Comparison of ENCODE assay signal across 1 cellular context in the genomic region with DNA sequence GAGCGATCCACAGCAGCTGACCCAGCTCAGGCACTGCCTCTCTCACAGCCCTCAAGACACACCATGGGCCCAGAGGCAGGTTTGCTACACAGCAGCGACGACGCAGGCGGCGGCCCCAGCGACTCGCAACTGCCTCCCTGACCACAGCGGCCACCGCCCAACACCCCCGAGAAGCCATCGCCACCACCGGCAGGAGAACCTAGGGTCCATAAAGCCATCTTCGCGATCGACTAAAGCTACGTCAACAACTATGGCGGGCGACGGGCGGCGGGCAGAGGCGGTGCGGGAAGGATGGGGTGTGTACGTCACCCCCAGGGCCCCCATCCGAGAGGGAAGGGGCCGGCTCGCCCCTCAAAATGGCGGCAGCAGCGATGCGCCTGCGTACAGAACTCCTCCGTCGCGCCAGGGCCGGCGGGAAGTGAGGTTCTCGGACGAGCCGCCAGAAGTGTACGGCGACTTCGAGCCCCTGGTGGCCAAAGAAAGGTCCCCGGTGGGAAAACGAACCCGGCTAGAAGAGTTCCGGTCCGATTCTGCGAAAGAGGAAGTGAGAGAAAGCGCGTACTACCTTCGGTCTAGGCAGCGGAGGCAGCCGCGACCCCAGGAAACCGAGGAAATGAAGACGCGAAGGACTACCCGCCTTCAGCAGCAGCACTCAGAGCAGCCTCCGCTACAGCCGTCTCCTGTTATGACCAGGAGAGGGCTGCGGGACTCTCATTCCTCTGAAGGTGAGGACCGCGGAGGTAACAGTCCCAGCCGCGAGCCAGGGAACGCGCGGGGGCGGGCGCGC.
TF ChIP-seq lines count a peak whose summit lies in the region.

A gene with protein sequence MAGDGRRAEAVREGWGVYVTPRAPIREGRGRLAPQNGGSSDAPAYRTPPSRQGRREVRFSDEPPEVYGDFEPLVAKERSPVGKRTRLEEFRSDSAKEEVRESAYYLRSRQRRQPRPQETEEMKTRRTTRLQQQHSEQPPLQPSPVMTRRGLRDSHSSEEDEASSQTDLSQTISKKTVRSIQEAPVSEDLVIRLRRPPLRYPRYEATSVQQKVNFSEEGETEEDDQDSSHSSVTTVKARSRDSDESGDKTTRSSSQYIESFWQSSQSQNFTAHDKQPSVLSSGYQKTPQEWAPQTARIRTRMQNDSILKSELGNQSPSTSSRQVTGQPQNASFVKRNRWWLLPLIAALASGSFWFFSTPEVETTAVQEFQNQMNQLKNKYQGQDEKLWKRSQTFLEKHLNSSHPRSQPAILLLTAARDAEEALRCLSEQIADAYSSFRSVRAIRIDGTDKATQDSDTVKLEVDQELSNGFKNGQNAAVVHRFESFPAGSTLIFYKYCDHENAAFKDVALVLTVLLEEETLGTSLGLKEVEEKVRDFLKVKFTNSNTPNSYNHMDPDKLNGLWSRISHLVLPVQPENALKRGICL (plus strand): TSS at position 33 of the 787 bp plus-strand sequence. CDS start 218 bp downstream, at position 251.

TF ChIP-seq in HepG2, 621 proteins besides CTCF, POLR2A, EP300 and RAD21 (continues in another document):
- TF ChIP-seq, protein P1, sequence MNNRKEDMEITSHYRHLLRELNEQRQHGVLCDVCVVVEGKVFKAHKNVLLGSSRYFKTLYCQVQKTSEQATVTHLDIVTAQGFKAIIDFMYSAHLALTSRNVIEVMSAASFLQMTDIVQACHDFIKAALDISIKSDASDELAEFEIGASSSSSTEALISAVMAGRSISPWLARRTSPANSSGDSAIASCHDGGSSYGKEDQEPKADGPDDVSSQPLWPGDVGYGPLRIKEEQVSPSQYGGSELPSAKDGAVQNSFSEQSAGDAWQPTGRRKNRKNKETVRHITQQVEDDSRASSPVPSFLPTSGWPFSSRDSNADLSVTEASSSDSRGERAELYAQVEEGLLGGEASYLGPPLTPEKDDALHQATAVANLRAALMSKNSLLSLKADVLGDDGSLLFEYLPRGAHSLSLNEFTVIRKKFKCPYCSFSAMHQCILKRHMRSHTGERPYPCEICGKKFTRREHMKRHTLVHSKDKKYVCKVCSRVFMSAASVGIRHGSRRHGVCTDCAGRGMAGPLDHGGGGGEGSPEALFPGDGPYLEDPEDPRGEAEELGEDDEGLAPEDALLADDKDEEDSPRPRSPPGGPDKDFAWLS (CRISPR knock-in tag; IDR thresholded peaks at IDR 0.05; ENCODE audit: borderline replicate concordance), result no peak
- TF ChIP-seq TCF12 (IDR thresholded peaks at IDR 0.05) (no peak), TCF12 (CRISPR knock-in tag; IDR thresholded peaks at IDR 0.05) (0 out of 2 replicates have a peak, but pooled peaks have one; percentile 35), KMT2B (CRISPR knock-in tag; IDR thresholded peaks at IDR 0.05) (peak; percentile 98), DR1 (CRISPR knock-in tag; IDR thresholded peaks at IDR 0.05) (peak; percentile 48), HMG20A (CRISPR knock-in tag; IDR thresholded peaks at IDR 0.05; ENCODE audit: borderline replicate concordance) (peak; percentile 49; the same call in 1 of the 2 replicates), ZBTB7A (CRISPR knock-in tag; IDR thresholded peaks at IDR 0.05) (peak; percentile 68; the same call in 1 of the 2 replicates), ZNF616 (CRISPR knock-in tag; IDR thresholded peaks at IDR 0.05; ENCODE audit: low read depth) (peak; percentile 65; the same call in 1 of the 2 replicates), REPIN1 (CRISPR knock-in tag; IDR thresholded peaks at IDR 0.05; ENCODE audit: borderline replicate concordance, low read depth) (peak; percentile 97), ZSCAN25 (CRISPR knock-in tag; IDR thresholded peaks at IDR 0.05) (peak; percentile 68; the same call in 1 of the 2 replicates), ZNF781 (CRISPR knock-in tag; IDR thresholded peaks at IDR 0.05; ENCODE audit: borderline replicate concordance, not compliant biosample characterization) (no peak), ZNF549 (CRISPR knock-in tag; IDR thresholded peaks at IDR 0.05) (no peak), NAIF1 (CRISPR knock-in tag; IDR thresholded peaks at IDR 0.05; ENCODE audit: borderline replicate concordance) (peak; percentile 91), SMC3 (IDR thresholded peaks at IDR 0.05; ENCODE audit: low read length) (no peak), MXD4 (CRISPR knock-in tag; IDR thresholded peaks at IDR 0.05) (peak; percentile 45; the same call in 1 of the 2 replicates), ZC3H13 (CRISPR knock-in tag; IDR thresholded peaks at IDR 0.05) (peak; percentile 91), ZNF75D (CRISPR knock-in tag; IDR thresholded peaks at IDR 0.05; ENCODE audit: borderline replicate concordance) (no peak), HOXA7 (CRISPR knock-in tag; IDR thresholded peaks at IDR 0.05) (no peak), ZNF547 (CRISPR knock-in tag; IDR thresholded peaks at IDR 0.05) (peak; percentile 72; the same call in 1 of the 2 replicates), ZNF839 (CRISPR knock-in tag; IDR thresholded peaks at IDR 0.05; ENCODE audit: borderline replicate concordance) (no peak; the same call in 1 of the 2 replicates), JUN (CRISPR knock-in tag; IDR thresholded peaks at IDR 0.05) (peak; percentile 78; the same call in 1 of the 2 replicates), SMAD3 (CRISPR knock-in tag; IDR thresholded peaks at IDR 0.05) (peak; percentile 98), HDAC6 (IDR thresholded peaks at IDR 0.05; ENCODE audit: low read depth, low read length) (no peak)
- TF ChIP-seq, protein P2, sequence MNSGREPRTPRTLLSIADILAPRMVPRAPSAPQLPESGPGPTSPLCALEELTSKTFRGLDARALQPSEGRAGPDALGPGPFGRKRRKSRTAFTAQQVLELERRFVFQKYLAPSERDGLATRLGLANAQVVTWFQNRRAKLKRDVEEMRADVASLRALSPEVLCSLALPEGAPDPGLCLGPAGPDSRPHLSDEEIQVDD (CRISPR knock-in tag; IDR thresholded peaks at IDR 0.05; ENCODE audit: borderline replicate concordance), result peak; percentile 73; the same call in 1 of the 2 replicates
- TF ChIP-seq, protein P3, sequence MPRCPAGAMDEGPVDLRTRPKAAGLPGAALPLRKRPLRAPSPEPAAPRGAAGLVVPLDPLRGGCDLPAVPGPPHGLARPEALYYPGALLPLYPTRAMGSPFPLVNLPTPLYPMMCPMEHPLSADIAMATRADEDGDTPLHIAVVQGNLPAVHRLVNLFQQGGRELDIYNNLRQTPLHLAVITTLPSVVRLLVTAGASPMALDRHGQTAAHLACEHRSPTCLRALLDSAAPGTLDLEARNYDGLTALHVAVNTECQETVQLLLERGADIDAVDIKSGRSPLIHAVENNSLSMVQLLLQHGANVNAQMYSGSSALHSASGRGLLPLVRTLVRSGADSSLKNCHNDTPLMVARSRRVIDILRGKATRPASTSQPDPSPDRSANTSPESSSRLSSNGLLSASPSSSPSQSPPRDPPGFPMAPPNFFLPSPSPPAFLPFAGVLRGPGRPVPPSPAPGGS (CRISPR knock-in tag; IDR thresholded peaks at IDR 0.05), result peak; percentile 71; the same call in 1 of the 2 replicates
- TF ChIP-seq, protein P4, sequence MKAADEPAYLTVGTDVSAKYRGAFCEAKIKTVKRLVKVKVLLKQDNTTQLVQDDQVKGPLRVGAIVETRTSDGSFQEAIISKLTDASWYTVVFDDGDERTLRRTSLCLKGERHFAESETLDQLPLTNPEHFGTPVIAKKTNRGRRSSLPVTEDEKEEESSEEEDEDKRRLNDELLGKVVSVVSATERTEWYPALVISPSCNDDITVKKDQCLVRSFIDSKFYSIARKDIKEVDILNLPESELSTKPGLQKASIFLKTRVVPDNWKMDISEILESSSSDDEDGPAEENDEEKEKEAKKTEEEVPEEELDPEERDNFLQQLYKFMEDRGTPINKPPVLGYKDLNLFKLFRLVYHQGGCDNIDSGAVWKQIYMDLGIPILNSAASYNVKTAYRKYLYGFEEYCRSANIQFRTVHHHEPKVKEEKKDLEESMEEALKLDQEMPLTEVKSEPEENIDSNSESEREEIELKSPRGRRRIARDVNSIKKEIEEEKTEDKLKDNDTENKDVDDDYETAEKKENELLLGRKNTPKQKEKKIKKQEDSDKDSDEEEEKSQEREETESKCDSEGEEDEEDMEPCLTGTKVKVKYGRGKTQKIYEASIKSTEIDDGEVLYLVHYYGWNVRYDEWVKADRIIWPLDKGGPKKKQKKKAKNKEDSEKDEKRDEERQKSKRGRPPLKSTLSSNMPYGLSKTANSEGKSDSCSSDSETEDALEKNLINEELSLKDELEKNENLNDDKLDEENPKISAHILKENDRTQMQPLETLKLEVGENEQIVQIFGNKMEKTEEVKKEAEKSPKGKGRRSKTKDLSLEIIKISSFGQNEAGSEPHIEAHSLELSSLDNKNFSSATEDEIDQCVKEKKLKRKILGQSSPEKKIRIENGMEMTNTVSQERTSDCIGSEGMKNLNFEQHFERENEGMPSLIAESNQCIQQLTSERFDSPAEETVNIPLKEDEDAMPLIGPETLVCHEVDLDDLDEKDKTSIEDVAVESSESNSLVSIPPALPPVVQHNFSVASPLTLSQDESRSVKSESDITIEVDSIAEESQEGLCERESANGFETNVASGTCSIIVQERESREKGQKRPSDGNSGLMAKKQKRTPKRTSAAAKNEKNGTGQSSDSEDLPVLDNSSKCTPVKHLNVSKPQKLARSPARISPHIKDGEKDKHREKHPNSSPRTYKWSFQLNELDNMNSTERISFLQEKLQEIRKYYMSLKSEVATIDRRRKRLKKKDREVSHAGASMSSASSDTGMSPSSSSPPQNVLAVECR (CRISPR knock-in tag; IDR thresholded peaks at IDR 0.05; ENCODE audit: borderline replicate concordance), result peak; percentile 85; the same call in 1 of the 2 replicates
- TF ChIP-seq, protein P5, sequence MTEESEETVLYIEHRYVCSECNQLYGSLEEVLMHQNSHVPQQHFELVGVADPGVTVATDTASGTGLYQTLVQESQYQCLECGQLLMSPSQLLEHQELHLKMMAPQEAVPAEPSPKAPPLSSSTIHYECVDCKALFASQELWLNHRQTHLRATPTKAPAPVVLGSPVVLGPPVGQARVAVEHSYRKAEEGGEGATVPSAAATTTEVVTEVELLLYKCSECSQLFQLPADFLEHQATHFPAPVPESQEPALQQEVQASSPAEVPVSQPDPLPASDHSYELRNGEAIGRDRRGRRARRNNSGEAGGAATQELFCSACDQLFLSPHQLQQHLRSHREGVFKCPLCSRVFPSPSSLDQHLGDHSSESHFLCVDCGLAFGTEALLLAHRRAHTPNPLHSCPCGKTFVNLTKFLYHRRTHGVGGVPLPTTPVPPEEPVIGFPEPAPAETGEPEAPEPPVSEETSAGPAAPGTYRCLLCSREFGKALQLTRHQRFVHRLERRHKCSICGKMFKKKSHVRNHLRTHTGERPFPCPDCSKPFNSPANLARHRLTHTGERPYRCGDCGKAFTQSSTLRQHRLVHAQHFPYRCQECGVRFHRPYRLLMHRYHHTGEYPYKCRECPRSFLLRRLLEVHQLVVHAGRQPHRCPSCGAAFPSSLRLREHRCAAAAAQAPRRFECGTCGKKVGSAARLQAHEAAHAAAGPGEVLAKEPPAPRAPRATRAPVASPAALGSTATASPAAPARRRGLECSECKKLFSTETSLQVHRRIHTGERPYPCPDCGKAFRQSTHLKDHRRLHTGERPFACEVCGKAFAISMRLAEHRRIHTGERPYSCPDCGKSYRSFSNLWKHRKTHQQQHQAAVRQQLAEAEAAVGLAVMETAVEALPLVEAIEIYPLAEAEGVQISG (CRISPR knock-in tag; IDR thresholded peaks at IDR 0.05), result peak; percentile 96
- TF ChIP-seq, protein P6, sequence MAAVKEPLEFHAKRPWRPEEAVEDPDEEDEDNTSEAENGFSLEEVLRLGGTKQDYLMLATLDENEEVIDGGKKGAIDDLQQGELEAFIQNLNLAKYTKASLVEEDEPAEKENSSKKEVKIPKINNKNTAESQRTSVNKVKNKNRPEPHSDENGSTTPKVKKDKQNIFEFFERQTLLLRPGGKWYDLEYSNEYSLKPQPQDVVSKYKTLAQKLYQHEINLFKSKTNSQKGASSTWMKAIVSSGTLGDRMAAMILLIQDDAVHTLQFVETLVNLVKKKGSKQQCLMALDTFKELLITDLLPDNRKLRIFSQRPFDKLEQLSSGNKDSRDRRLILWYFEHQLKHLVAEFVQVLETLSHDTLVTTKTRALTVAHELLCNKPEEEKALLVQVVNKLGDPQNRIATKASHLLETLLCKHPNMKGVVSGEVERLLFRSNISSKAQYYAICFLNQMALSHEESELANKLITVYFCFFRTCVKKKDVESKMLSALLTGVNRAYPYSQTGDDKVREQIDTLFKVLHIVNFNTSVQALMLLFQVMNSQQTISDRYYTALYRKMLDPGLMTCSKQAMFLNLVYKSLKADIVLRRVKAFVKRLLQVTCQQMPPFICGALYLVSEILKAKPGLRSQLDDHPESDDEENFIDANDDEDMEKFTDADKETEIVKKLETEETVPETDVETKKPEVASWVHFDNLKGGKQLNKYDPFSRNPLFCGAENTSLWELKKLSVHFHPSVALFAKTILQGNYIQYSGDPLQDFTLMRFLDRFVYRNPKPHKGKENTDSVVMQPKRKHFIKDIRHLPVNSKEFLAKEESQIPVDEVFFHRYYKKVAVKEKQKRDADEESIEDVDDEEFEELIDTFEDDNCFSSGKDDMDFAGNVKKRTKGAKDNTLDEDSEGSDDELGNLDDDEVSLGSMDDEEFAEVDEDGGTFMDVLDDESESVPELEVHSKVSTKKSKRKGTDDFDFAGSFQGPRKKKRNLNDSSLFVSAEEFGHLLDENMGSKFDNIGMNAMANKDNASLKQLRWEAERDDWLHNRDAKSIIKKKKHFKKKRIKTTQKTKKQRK (IDR thresholded peaks at IDR 0.05; ENCODE audit: low read length), result no peak
- TF ChIP-seq, protein P7, sequence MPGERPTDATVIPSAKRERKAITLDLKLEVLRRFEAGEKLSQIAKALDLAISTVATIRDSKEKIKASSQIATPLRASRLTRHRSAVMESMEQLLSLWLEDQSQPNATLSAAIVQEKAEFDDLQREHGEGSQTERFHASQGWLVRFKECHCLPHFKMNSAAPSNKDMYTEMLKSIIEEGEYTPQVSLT (CRISPR knock-in tag; IDR thresholded peaks at IDR 0.05; ENCODE audit: borderline replicate concordance, low read depth), result no peak
- TF ChIP-seq, protein P8, sequence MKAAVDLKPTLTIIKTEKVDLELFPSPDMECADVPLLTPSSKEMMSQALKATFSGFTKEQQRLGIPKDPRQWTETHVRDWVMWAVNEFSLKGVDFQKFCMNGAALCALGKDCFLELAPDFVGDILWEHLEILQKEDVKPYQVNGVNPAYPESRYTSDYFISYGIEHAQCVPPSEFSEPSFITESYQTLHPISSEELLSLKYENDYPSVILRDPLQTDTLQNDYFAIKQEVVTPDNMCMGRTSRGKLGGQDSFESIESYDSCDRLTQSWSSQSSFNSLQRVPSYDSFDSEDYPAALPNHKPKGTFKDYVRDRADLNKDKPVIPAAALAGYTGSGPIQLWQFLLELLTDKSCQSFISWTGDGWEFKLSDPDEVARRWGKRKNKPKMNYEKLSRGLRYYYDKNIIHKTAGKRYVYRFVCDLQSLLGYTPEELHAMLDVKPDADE (CRISPR knock-in tag; IDR thresholded peaks at IDR 0.05), result no peak
- TF ChIP-seq, protein P9, sequence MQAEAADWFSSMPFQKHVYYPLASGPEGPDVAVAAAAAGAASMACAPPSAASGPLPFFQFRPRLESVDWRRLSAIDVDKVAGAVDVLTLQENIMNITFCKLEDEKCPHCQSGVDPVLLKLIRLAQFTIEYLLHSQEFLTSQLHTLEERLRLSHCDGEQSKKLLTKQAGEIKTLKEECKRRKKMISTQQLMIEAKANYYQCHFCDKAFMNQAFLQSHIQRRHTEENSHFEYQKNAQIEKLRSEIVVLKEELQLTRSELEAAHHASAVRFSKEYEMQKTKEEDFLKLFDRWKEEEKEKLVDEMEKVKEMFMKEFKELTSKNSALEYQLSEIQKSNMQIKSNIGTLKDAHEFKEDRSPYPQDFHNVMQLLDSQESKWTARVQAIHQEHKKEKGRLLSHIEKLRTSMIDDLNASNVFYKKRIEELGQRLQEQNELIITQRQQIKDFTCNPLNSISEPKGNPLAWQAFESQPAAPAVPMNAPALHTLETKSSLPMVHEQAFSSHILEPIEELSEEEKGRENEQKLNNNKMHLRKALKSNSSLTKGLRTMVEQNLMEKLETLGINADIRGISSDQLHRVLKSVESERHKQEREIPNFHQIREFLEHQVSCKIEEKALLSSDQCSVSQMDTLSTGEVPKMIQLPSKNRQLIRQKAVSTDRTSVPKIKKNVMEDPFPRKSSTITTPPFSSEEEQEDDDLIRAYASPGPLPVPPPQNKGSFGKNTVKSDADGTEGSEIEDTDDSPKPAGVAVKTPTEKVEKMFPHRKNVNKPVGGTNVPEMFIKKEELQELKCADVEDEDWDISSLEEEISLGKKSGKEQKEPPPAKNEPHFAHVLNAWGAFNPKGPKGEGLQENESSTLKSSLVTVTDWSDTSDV (CRISPR knock-in tag; IDR thresholded peaks at IDR 0.05), result no peak
